In genomic region chr10:88553116-88553752, GRCh38 we compare ENCODE assay signal across 8 cellular contexts. TPM values are rescaled to one million over a fixed set of nuclear protein-coding genes. Genes with fewer than 3 reads are reported as not detected.
DNase-seq lines count a peak whose midpoint lies in the region; ATAC-seq and TF ChIP-seq lines count a peak whose summit lies in the region.

No MANE protein-coding gene starts in this region.

- peak; percentile 85 for TF ChIP-seq CTCF in AG04450 (IDR thresholded peaks at IDR 0.05; ENCODE audit: low read depth, low read length)
- peak; percentile 66 for TF ChIP-seq CTCF in GM12875 (IDR thresholded peaks at IDR 0.05; ENCODE audit: borderline replicate concordance, insufficient read depth, low read depth, low read length)
- TF ChIP-seq CTCF in upper lobe of left lung (IDR thresholded peaks at IDR 0.05), result peak; percentile 67 to 86 (median 78)

- no peaks in the 10 kb centered on the region for H3K27me3 ChIP-seq in AG04450 (ENCODE audit: control insufficient read depth, insufficient read depth, low read length)
- H3K27me3 ChIP-seq in upper lobe of left lung, result no peaks in the 10 kb centered on the region

- no peak overlapping the region for H3K4me3 ChIP-seq in AG04450 (ENCODE audit: low read depth, low read length)
- no peak overlapping the region for H3K4me3 ChIP-seq in GM12875 (ENCODE audit: low read depth, low read length)
- H3K4me3 ChIP-seq in upper lobe of left lung, result no peak overlapping the region

- WGBS in upper lobe of left lung, 2 donors, result 68 to 82% methylated on average over 2 of the region's 2 CpGs

- peak; percentile 91 for ATAC-seq in HG02943 (IDR thresholded peaks at IDR 0.05; ENCODE audit: low read depth, unreplicated experiment)
- ATAC-seq in upper lobe of left lung (ENCODE audit: low FRiP score in 2 of 2), result peak; percentile 82 to 87

- no peak overlapping the region for H3K27ac ChIP-seq in AG04450 (ENCODE audit: low read depth, low read length)
- no peak overlapping the region for H3K27ac ChIP-seq in epithelial cell of prostate
- H3K27ac ChIP-seq in upper lobe of left lung, result no peak overlapping the region

- TF ChIP-seq EP300 in upper lobe of left lung (IDR thresholded peaks at IDR 0.05), result no peak

- H3K9me3 ChIP-seq in AG04450 (ENCODE audit: control insufficient read depth, insufficient read depth, low read length), result peaks cover 2% of the 10 kb centered on the region; the same call in 1 of the 2 replicates
- no peaks in the 10 kb centered on the region for H3K9me3 ChIP-seq in upper lobe of left lung

- H3K36me3 ChIP-seq in upper lobe of left lung, result no peaks in the 10 kb centered on the region

- POLR2A ChIA-PET in AG04450 (lab: Yijun Ruan, JAX), result interaction anchor here (1.0 kb wide), 1 partner anchor 691 kb away, joined by 3 read pairs; no protein-coding TSS in a partner anchor

- CTCF ChIA-PET in AG04450 (lab: Charles Lee), result interaction anchor here (0.6 to 2.7 kb wide), 19 partner anchors 9 to 928 kb away, joined by 3 to 18 read pairs (median 4); partner anchors contain the start of gene RNLS

- DNase-seq in AG04450 (ENCODE audit: low read depth, low spot score) (peak; percentile 61), NCI-H2196 treated with DMSO at 0.1 percent for 48 hours (lab: John Stamatoyannopoulos, UW; ENCODE audit: unreplicated experiment) (peak; percentile 16), epithelial cell of prostate (ENCODE audit: low read depth, low spot score) (peak; percentile 37), middle frontal gyrus (ENCODE audit: extremely low spot score, low spot score) (peak; percentile 44), upper lobe of left lung (peak in 1 of 2 donors; percentile 48)
- peak; percentile 11 to 28 for DNase-seq in activated CD4-positive, alpha-beta T cell treated with anti-CD3 and anti-CD28 coated beads for 4 hours

- no peaks in the 10 kb centered on the region for H3K4me1 ChIP-seq in upper lobe of left lung

- no peak for TF ChIP-seq POLR2A in upper lobe of left lung (IDR thresholded peaks at IDR 0.05)

RNA-seq across cellular contexts. Expression of gene RNLS, which starts 29.9 kb away (rescaled TPM):
- 6.1 and 8.0 TPM in 2 replicates for polyA plus RNA-seq in AG04450 (2011; rRNA removed)
- 3.0 and 4.8 TPM in 2 replicates for polyA minus RNA-seq in AG04450 (2011; rRNA and poly(A)+ RNA removed)
- total RNA-seq in upper lobe of left lung, result 10 to 100 TPM in 4 of 6 donors, 1 to 10 TPM in 2; 5.0 to 27.1 (median 15.0) TPM

RNA-seq across cellular contexts. Expression of gene LIPJ, which starts 33.3 kb away (rescaled TPM):
- not detected in 2 replicates for polyA plus RNA-seq in AG04450 (2011; rRNA removed)
- not detected in 2 replicates for polyA minus RNA-seq in AG04450 (2011; rRNA and poly(A)+ RNA removed)
- under 1 TPM in 2 of 6 donors, not detected in 4; 0.06 to 0.49 TPM for total RNA-seq in upper lobe of left lung
